Comparison of ENCODE assay signal across 17 cellular contexts in genomic region chr2:46966576-46966975, GRCh38. TPM values are rescaled to one million over a fixed set of nuclear protein-coding genes. Genes with fewer than 3 reads are reported as not detected.
DNase-seq lines count a peak whose midpoint lies in the region; ATAC-seq and TF ChIP-seq lines count a peak whose summit lies in the region.
"Had no signal": no experiment of that assay in that cellular context is flagged by ENCODE, and none has a peak within 500 bp of the region (broad histone marks: within the 10 kb centered on the region; RNA-seq: fewer than 3 reads in every experiment).

No MANE protein-coding gene starts in this region.

- no peaks in the 10 kb centered on the region for H3K27me3 Mint-ChIP-seq in T-helper 17 cell
- H3K27me3 Mint-ChIP-seq: stimulated activated naive CD8-positive, alpha-beta T cell treated with anti-CD3 and anti-CD28 coated beads, Interleukin-15, amount 100 ng/mL, for 72 hours had no signal

- peaks cover 31% of the 10 kb centered on the region for H3K4me1 Mint-ChIP-seq in T-helper 17 cell
- H3K4me1 Mint-ChIP-seq: neural progenitor cell had no signal

- H3K9me3 ChIP-seq in GM23248 (ENCODE audit: low read depth), result no peaks in the 10 kb centered on the region
- H3K9me3 ChIP-seq in T-helper 17 cell (ENCODE audit: control insufficient read depth, low read length, poor library complexity, severe bottlenecking), result no peaks in the 10 kb centered on the region
- H3K9me3 ChIP-seq in subcutaneous abdominal adipose tissue (ENCODE audit: control insufficient read depth in 5 of 5, low read length in 5 of 5), result no peaks in the 10 kb centered on the region

- H3K9me2 ChIP-seq in GM23248 (ENCODE audit: insufficient read depth), result no peaks in the 10 kb centered on the region

- H3K79me2 ChIP-seq in GM23248 (ENCODE audit: insufficient read depth), result peaks cover 66% of the 10 kb centered on the region

- 87 to 90% methylated on average over 5 of the region's 5 CpGs for WGBS in GM23248 (ENCODE audit: low coverage in 1 of 2, low lambda C conversion rate in 2 of 2, missing lambda C conversion rate in 2 of 2), 2 experiments

- no peak for TF ChIP-seq CTCF in fibroblast of mammary gland (conservative IDR thresholded peaks at IDR 0.05; ENCODE audit: control insufficient read depth, insufficient read depth, low read depth, low read length)

- H3K27ac ChIP-seq in GM23248 (peak overlapping the region; percentile 100), subcutaneous abdominal adipose tissue (ENCODE audit: low read depth, low read length) (peak overlapping the region; percentile 89)
- H3K27ac ChIP-seq: neural progenitor cell had no signal

- H3K9ac ChIP-seq in GM23248 (peak overlapping the region; percentile 32), subcutaneous abdominal adipose tissue (ENCODE audit: low read length in 5 of 5) (no peak overlapping the region)
- H3K9ac ChIP-seq: neural progenitor cell had no signal

- H3K4me3 Mint-ChIP-seq in T-helper 17 cell, result no peak overlapping the region
- H3K4me3 Mint-ChIP-seq: activated naive CD4-positive, alpha-beta T cell treated with anti-CD3 and anti-CD28 coated beads for 36 hours; neural progenitor cell; stimulated activated naive CD8-positive, alpha-beta T cell treated with anti-CD3 and anti-CD28 coated beads, Interleukin-15, amount 100 ng/mL, for 72 hours had no signal

- no peaks in the 10 kb centered on the region for H3K27me3 ChIP-seq in GM23248 (replicated peaks; ENCODE audit: insufficient read depth)
- H3K27me3 ChIP-seq in subcutaneous abdominal adipose tissue (ENCODE audit: control insufficient read depth in 5 of 5, insufficient read depth in 4 of 5, low read length in 5 of 5), result no peaks in the 10 kb centered on the region
- H3K27me3 ChIP-seq: neural progenitor cell had no signal

- no peak for DNase-seq in GM23248
- DNase-seq in T-helper 17 cell, result no peak
- DNase-seq in fibroblast of mammary gland (ENCODE audit: low read depth), result peak; percentile 40
- DNase-seq in activated effector memory CD4-positive, alpha-beta T cell treated with Interleukin-2 at 50 U/mL for 16 hours, result no peak
- no peak for DNase-seq in DMS79 treated with DMSO at 0.1 percent for 48 hours (lab: John Stamatoyannopoulos, UW)
- DNase-seq: activated CD4-positive, alpha-beta T cell treated with anti-CD3 and anti-CD28 coated beads for 4 hours; activated naive CD4-positive, alpha-beta T cell treated with anti-CD3 and anti-CD28 coated beads for 36 hours; islet precursor cell; NCI-H1417; NCI-H2171 treated with DMSO at 0.1 percent for 48 hours; NCI-H774; stimulated activated naive CD8-positive, alpha-beta T cell treated with anti-CD3 and anti-CD28 coated beads, Interleukin-15, amount 100 ng/mL, for 72 hours had no signal

- H3K4me1 ChIP-seq in GM23248 (ENCODE audit: insufficient read depth) (peaks cover 74% of the 10 kb centered on the region), subcutaneous abdominal adipose tissue (ENCODE audit: control insufficient read depth in 5 of 5, insufficient read depth in 5 of 5, low read length in 5 of 5) (peaks cover 10 to 68% (median 41%) of the 10 kb centered on the region in 5 donors)
- H3K4me1 ChIP-seq: neural progenitor cell had no signal

- peaks cover 60% of the 10 kb centered on the region for H3F3A ChIP-seq in GM23248 (ENCODE audit: insufficient read depth)

- no peak for ATAC-seq in T-helper 17 cell
- ATAC-seq in GM21526 (IDR thresholded peaks at IDR 0.05; ENCODE audit: low FRiP score, unreplicated experiment), result no peak
- no peak for ATAC-seq in HG03342 (IDR thresholded peaks at IDR 0.05; ENCODE audit: unreplicated experiment)
- ATAC-seq: Panc1; stimulated activated naive CD8-positive, alpha-beta T cell treated with anti-CD3 and anti-CD28 coated beads, Interleukin-15, amount 100 ng/mL, for 72 hours had no signal

- H4K20me1 ChIP-seq in GM23248 (ENCODE audit: insufficient read depth), result no peaks in the 10 kb centered on the region

- peaks cover 7% of the 10 kb centered on the region for H3K36me3 Mint-ChIP-seq in T-helper 17 cell (ENCODE audit: low read depth)

- H3K27ac Mint-ChIP-seq in T-helper 17 cell, result peak overlapping the region; percentile 54
- H3K27ac Mint-ChIP-seq: activated naive CD4-positive, alpha-beta T cell treated with anti-CD3 and anti-CD28 coated beads for 36 hours; neural progenitor cell; stimulated activated naive CD8-positive, alpha-beta T cell treated with anti-CD3 and anti-CD28 coated beads, Interleukin-15, amount 100 ng/mL, for 72 hours had no signal

- H3K4me3 ChIP-seq in GM23248 (no peak overlapping the region), fibroblast of mammary gland (ENCODE audit: control insufficient read depth, low read depth, low read length) (no peak overlapping the region), subcutaneous abdominal adipose tissue (ENCODE audit: low read depth in 1 of 5, low read length in 5 of 5) (no peak overlapping the region)
- H3K4me3 ChIP-seq: neural progenitor cell had no signal

- H3K36me3 ChIP-seq in GM23248 (ENCODE audit: low read depth) (peaks cover 9% of the 10 kb centered on the region; the same call in 1 of the 2 replicates), subcutaneous abdominal adipose tissue (ENCODE audit: control insufficient read depth in 5 of 5, insufficient read depth in 5 of 5, low read length in 5 of 5) (peaks cover 0 to 17% (median 6%) of the 10 kb centered on the region in 5 donors)
- H3K36me3 ChIP-seq: neural progenitor cell had no signal

- no peak overlapping the region for H3K4me2 ChIP-seq in GM23248 (ENCODE audit: unreplicated experiment)
- H3K4me2 ChIP-seq: neural progenitor cell had no signal

- no peak overlapping the region for H2AFZ ChIP-seq in GM23248
- H2AFZ ChIP-seq: neural progenitor cell had no signal

- in situ Hi-C loops in GM23248 (cut with MboI), result no loop called here

RNA-seq across cellular contexts. Expression of gene TTC7A, which starts 25.6 kb away (rescaled TPM):
- total RNA-seq in GM23248 (2014; rRNA removed; shearing (Covaris generic)), result 51.2 and 61.1 TPM in 2 replicates
- polyA plus RNA-seq in GM23248 (2016; fragmentation: Nextera tagmentation; extraction: Ambion mirVana), result 16.1 and 17.7 TPM in 2 replicates
- total RNA-seq in T-helper 17 cell, result 10 to 100 TPM; 56.3 to 63.0 TPM

RNA-seq across cellular contexts. Expression of gene MCFD2, which starts 51.0 kb away (rescaled TPM):
- 310 and 329 TPM in 2 replicates for total RNA-seq in GM23248 (2014; rRNA removed; shearing (Covaris generic))
- 298 and 303 TPM in 2 replicates for polyA plus RNA-seq in GM23248 (2016; fragmentation: Nextera tagmentation; extraction: Ambion mirVana)
- 10 to 100 TPM; 29.0 to 41.9 TPM for total RNA-seq in T-helper 17 cell
